Comparison of ENCODE assay signal across 9 cellular contexts in genomic region chr5:175696139-175696854, GRCh38. TPM values are rescaled to one million over a fixed set of nuclear protein-coding genes. Genes with fewer than 3 reads are reported as not detected.
DNase-seq lines count a peak whose midpoint lies in the region; ATAC-seq, FAIRE-seq and TF ChIP-seq lines count a peak whose summit lies in the region.
"Had no signal": no experiment of that assay in that cellular context is flagged by ENCODE, and none has a peak within 500 bp of the region (broad histone marks: within the 10 kb centered on the region; RNA-seq: fewer than 3 reads in every experiment).

No MANE protein-coding gene starts in this region.

- TF ChIP-seq CTCF in astrocyte (IDR thresholded peaks at IDR 0.05; ENCODE audit: insufficient read depth, low read depth, low read length), result peak; percentile 20

- peaks cover 15% of the 10 kb centered on the region for H3K4me1 ChIP-seq in CD8-positive, alpha-beta memory T cell (ENCODE audit: insufficient read depth, low read length)
- H3K4me1 ChIP-seq in HUES64 (ENCODE audit: insufficient read depth, low read length), result peaks cover 13% of the 10 kb centered on the region
- no peaks in the 10 kb centered on the region for H3K4me1 ChIP-seq in astrocyte (ENCODE audit: insufficient read depth, low read length)

- peak; percentile 29 to 67 (median 41) for DNase-seq in CD8-positive, alpha-beta memory T cell
- peak; percentile 75 for DNase-seq in T-helper 2 cell treated with Interferon-gamma antibody and Interleukin-4, amounts not matched to agents 5 μg/mL and 100 μg/mL, for 36 hours (ENCODE audit: low spot score)
- DNase-seq in astrocyte (ENCODE audit: low read depth) (no peak), left lobe of liver (ENCODE audit: low spot score) (peak; percentile 55)
- peak; percentile 44 for DNase-seq in stimulated activated CD8-positive, alpha-beta memory T cell treated with anti-CD3 and anti-CD28 coated beads, Interleukin-15, amount 100 ng/mL, for 24 hours (ENCODE audit: low read depth)

- no peaks in the 10 kb centered on the region for H3K27me3 ChIP-seq in CD8-positive, alpha-beta memory T cell (ENCODE audit: insufficient read depth, low read length, poor library complexity, severe bottlenecking)
- H3K27me3 ChIP-seq in HUES64 (ENCODE audit: insufficient read depth, low read length) (no peaks in the 10 kb centered on the region), astrocyte (ENCODE audit: insufficient read depth, low read length) (no peaks in the 10 kb centered on the region)
- H3K27me3 ChIP-seq: ovary had no signal

- H3K36me3 Mint-ChIP-seq in CD8-positive, alpha-beta memory T cell, result no peaks in the 10 kb centered on the region
- peaks cover 25% of the 10 kb centered on the region for H3K36me3 Mint-ChIP-seq in T-helper 2 cell treated with Interferon-gamma antibody and Interleukin-4, amounts not matched to agents 5 μg/mL and 100 μg/mL, for 36 hours (ENCODE audit: low read depth)
- no peaks in the 10 kb centered on the region for H3K36me3 Mint-ChIP-seq in astrocyte (ENCODE audit: low read depth, unreplicated experiment)

- no peaks in the 10 kb centered on the region for H4K20me1 ChIP-seq in astrocyte (ENCODE audit: insufficient read depth, low read length)

- 71% methylated on average over 16 of the region's 16 CpGs for WGBS in HUES64

- POLR2A ChIA-PET in CD8-positive, alpha-beta memory T cell (lab: Charles Lee), result no interaction called here

- H3K4me3 Mint-ChIP-seq in CD8-positive, alpha-beta memory T cell, result peak overlapping the region in 6 of 7 donors; percentile 36 to 68 (median 64)
- H3K4me3 Mint-ChIP-seq in T-helper 2 cell treated with Interferon-gamma antibody and Interleukin-4, amounts not matched to agents 5 μg/mL and 100 μg/mL, for 36 hours, result peak overlapping the region; percentile 68
- no peak overlapping the region for H3K4me3 Mint-ChIP-seq in astrocyte (ENCODE audit: unreplicated experiment)

- H3K4me2 ChIP-seq in astrocyte (ENCODE audit: low read length), result no peak overlapping the region

- no peak overlapping the region for H2AFZ ChIP-seq in astrocyte (ENCODE audit: low read depth, low read length)

- no peak for FAIRE-seq in astrocyte (lab: Jason Lieb, UNC)

- ATAC-seq in left lobe of liver (peak; percentile 66), HG03460 (IDR thresholded peaks at IDR 0.05; ENCODE audit: unreplicated experiment) (no peak), GM21619 (IDR thresholded peaks at IDR 0.05; ENCODE audit: unreplicated experiment) (no peak)

- no peaks in the 10 kb centered on the region for H3K36me3 ChIP-seq in CD8-positive, alpha-beta memory T cell (ENCODE audit: insufficient read depth, low read length)
- H3K36me3 ChIP-seq in HUES64 (ENCODE audit: insufficient read depth, low read length) (no peaks in the 10 kb centered on the region), astrocyte (ENCODE audit: insufficient read depth, low read length) (no peaks in the 10 kb centered on the region)
- H3K36me3 ChIP-seq: ovary had no signal

- no peak overlapping the region for H3K9ac ChIP-seq in HUES64 (ENCODE audit: low read depth, low read length)
- no peak overlapping the region for H3K9ac ChIP-seq in astrocyte (ENCODE audit: low read length)

- H3K27me3 Mint-ChIP-seq in CD8-positive, alpha-beta memory T cell, result peaks cover 0 to 7% of the 10 kb centered on the region in 2 donors
- no peaks in the 10 kb centered on the region for H3K27me3 Mint-ChIP-seq in T-helper 2 cell treated with Interferon-gamma antibody and Interleukin-4, amounts not matched to agents 5 μg/mL and 100 μg/mL, for 36 hours (ENCODE audit: low read depth)
- H3K27me3 Mint-ChIP-seq in astrocyte (ENCODE audit: low read depth, unreplicated experiment), result peaks cover 21% of the 10 kb centered on the region

- H3K27ac ChIP-seq in CD8-positive, alpha-beta memory T cell (ENCODE audit: low read depth, low read length), result no peak overlapping the region
- H3K27ac ChIP-seq in HUES64 (ENCODE audit: low read depth, low read length) (peak overlapping the region; percentile 60), astrocyte (ENCODE audit: low read depth, low read length) (no peak overlapping the region)
- H3K27ac ChIP-seq: ovary had no signal

- H3K9me3 Mint-ChIP-seq in CD8-positive, alpha-beta memory T cell, result no peaks in the 10 kb centered on the region
- no peaks in the 10 kb centered on the region for H3K9me3 Mint-ChIP-seq in T-helper 2 cell treated with Interferon-gamma antibody and Interleukin-4, amounts not matched to agents 5 μg/mL and 100 μg/mL, for 36 hours
- no peaks in the 10 kb centered on the region for H3K9me3 Mint-ChIP-seq in astrocyte (ENCODE audit: unreplicated experiment)

- H3K4me3 ChIP-seq in CD8-positive, alpha-beta memory T cell (ENCODE audit: low read length), result no peak overlapping the region
- H3K4me3 ChIP-seq in HUES64 (ENCODE audit: low read length), result no peak overlapping the region
- H3K4me3 ChIP-seq in astrocyte (ENCODE audit: insufficient read depth, low read depth, low read length), result no peak overlapping the region
- H3K4me3 ChIP-seq: ovary had no signal

- H3K9me3 ChIP-seq in CD8-positive, alpha-beta memory T cell (ENCODE audit: low read length), result no peaks in the 10 kb centered on the region
- H3K9me3 ChIP-seq in HUES64 (ENCODE audit: insufficient read depth, low read depth, low read length), result no peaks in the 10 kb centered on the region
- no peaks in the 10 kb centered on the region for H3K9me3 ChIP-seq in astrocyte (ENCODE audit: insufficient read depth, low read depth, low read length)
- H3K9me3 ChIP-seq: ovary had no signal

- peaks cover 13 to 25% (median 20%) of the 10 kb centered on the region in 3 donors for H3K4me1 Mint-ChIP-seq in CD8-positive, alpha-beta memory T cell
- H3K4me1 Mint-ChIP-seq in T-helper 2 cell treated with Interferon-gamma antibody and Interleukin-4, amounts not matched to agents 5 μg/mL and 100 μg/mL, for 36 hours (ENCODE audit: low read depth), result peaks cover 33% of the 10 kb centered on the region
- H3K4me1 Mint-ChIP-seq in astrocyte (ENCODE audit: low read depth, unreplicated experiment), result no peaks in the 10 kb centered on the region

- no peaks in the 10 kb centered on the region for H3K79me2 ChIP-seq in astrocyte (ENCODE audit: insufficient read depth, low read length)

- H3K27ac Mint-ChIP-seq in CD8-positive, alpha-beta memory T cell, result peak overlapping the region in 6 of 8 donors; percentile 26 to 81 (median 56)
- H3K27ac Mint-ChIP-seq in T-helper 2 cell treated with Interferon-gamma antibody and Interleukin-4, amounts not matched to agents 5 μg/mL and 100 μg/mL, for 36 hours, result peak overlapping the region; percentile 75
- H3K27ac Mint-ChIP-seq in astrocyte (ENCODE audit: unreplicated experiment), result no peak overlapping the region

- CTCF ChIA-PET in CD8-positive, alpha-beta memory T cell (lab: Charles Lee), result interaction anchor here (0.7 to 3.6 kb wide), 3 partner anchors 23 to 162 kb away, joined by 3 to 24 read pairs (median 3); no protein-coding TSS in a partner anchor

RNA-seq across cellular contexts. Expression of gene HRH2, which starts 38.4 kb away (rescaled TPM):
- 10 to 100 TPM; 28.9 to 29.6 TPM for total RNA-seq in CD8-positive, alpha-beta memory T cell
- 1.3 TPM for polyA plus RNA-seq in CD8-positive, alpha-beta memory T cell
- polyA plus RNA-seq in HUES64 (2013, experiment 1 of 2), result 3.6 TPM
- 4.2 TPM for polyA plus RNA-seq in HUES64 (2013, experiment 2 of 2)
- total RNA-seq in astrocyte (1.7 and 1.9 TPM in 2 replicates), left lobe of liver (0.23 TPM)

Comparison
In these comparisons a context has a peak if more than half of its experiments do, and no peak if none do; other contexts are left out.
1. RNA of gene HRH2, which starts 38.4 kb away (total RNA-seq): 28.9 to 29.6 TPM in CD8-positive, alpha-beta memory T cell; 1.7 to 1.9 TPM in astrocyte and 0.23 TPM in left lobe of liver (single experiment); every median in the first group is over 10 times any median in the second.